8 cellular contexts compared by ENCODE assay signal in genomic region chr5:9544502-9545300, GRCh38. TPM values are rescaled to one million over a fixed set of nuclear protein-coding genes. Genes with fewer than 3 reads are reported as not detected.
A peak's percentile ranks its signal among the peaks of the same experiment; 100 is the strongest.
DNase-seq lines count a peak whose midpoint lies in the region; ATAC-seq, FAIRE-seq and TF ChIP-seq lines count a peak whose summit lies in the region.

No MANE protein-coding gene starts in this region.

- SMC1A ChIA-PET in GM12878 (lab: Charles Lee; ENCODE audit: uncharacterized antibody, unreplicated experiment), result interaction anchor here (0.8 to 1.2 kb wide), 4 partner anchors 11 to 340 kb away, joined by 3 to 4 read pairs (median 3); no protein-coding TSS in a partner anchor

- TF ChIP-seq CTCF in GM12878 (IDR thresholded peaks at IDR 0.05 in 2 of 3, conservative IDR thresholded peaks at IDR 0.05 in 1 of 3; ENCODE audit: control insufficient read depth in 2 of 3, extremely low read depth in 1 of 3, insufficient read depth in 1 of 3, low read depth in 3 of 3, low read length in 3 of 3), result peak; percentile 77 to 89 (median 78)
- peak; percentile 93 for TF ChIP-seq CTCF in retinal pigment epithelial cell (conservative IDR thresholded peaks at IDR 0.05; ENCODE audit: low read depth, low read length)

- H2AFZ ChIP-seq in GM12878 (ENCODE audit: control insufficient read depth, low read depth, low read length), result peak overlapping the region; percentile 50; the same call in 1 of the 2 replicates
- no peak overlapping the region for H2AFZ ChIP-seq in Karpas-422 (ENCODE audit: low read length)

- in situ Hi-C loops in GM12878 (cut with MboI), result loop anchor here (5.0 to 25.0 kb wide), 2 partner anchors 182 to 1632 kb away; no protein-coding TSS in a partner anchor

- H3K36me3 ChIP-seq in GM12878 (ENCODE audit: control insufficient read depth in 2 of 2, insufficient read depth in 2 of 2, low read length in 1 of 2), result no peaks in the 10 kb centered on the region
- no peaks in the 10 kb centered on the region for H3K36me3 ChIP-seq in iPS DF 6.9 (ENCODE audit: control insufficient read depth, insufficient read depth, low read length)
- no peaks in the 10 kb centered on the region for H3K36me3 ChIP-seq in Karpas-422 (ENCODE audit: insufficient read depth, low read length)

- RAD21 ChIA-PET in GM12878 (lab: Charles Lee; ENCODE audit: unreplicated experiment), result interaction anchor here (0.9 to 1.1 kb wide), 3 partner anchors 11 to 183 kb away, joined by 3 to 5 read pairs (median 4); no protein-coding TSS in a partner anchor

- DNase-seq in AG20443 (ENCODE audit: low spot score), result peak; percentile 82
- DNase-seq in RCC 7860 (ENCODE audit: low spot score), result peak; percentile 79
- DNase-seq in GM12878 (ENCODE audit: low read depth, low spot score), result no peak
- peak; percentile 78 for DNase-seq in iPS DF 6.9 (ENCODE audit: low read depth, low spot score)
- no peak for DNase-seq in retinal pigment epithelial cell (ENCODE audit: low read depth)
- DNase-seq in Karpas-422, result no peak

- no peak overlapping the region; the same call in 1 of the 2 replicates for H3K9ac ChIP-seq in GM12878 (ENCODE audit: control insufficient read depth, insufficient read depth, low read length)
- H3K9ac ChIP-seq in Karpas-422 (ENCODE audit: low read length), result no peak overlapping the region

- H3K9me3 ChIP-seq in GM12878 (replicated peaks; ENCODE audit: control insufficient read depth, insufficient read depth, low read length), result no peaks in the 10 kb centered on the region
- no peaks in the 10 kb centered on the region for H3K9me3 ChIP-seq in iPS DF 6.9 (ENCODE audit: control insufficient read depth, insufficient read depth, low read length)
- H3K9me3 ChIP-seq in Karpas-422 (ENCODE audit: low read length), result no peaks in the 10 kb centered on the region; the same call in 1 of the 2 replicates

- H3K4me2 ChIP-seq in GM12878 (ENCODE audit: control insufficient read depth, insufficient read depth), result peak overlapping the region; percentile 79
- no peak overlapping the region for H3K4me2 ChIP-seq in Karpas-422 (ENCODE audit: low read depth, low read length, poor library complexity, severe bottlenecking)

- TF ChIP-seq EP300 in GM12878 (IDR thresholded peaks at IDR 0.05; ENCODE audit: borderline replicate concordance in 1 of 2, control insufficient read depth in 1 of 2, low read depth in 2 of 2, low read length in 2 of 2), result no peak

- 11% methylated on average over 64 of the region's 65 CpGs for WGBS in GM12878 (ENCODE audit: insufficient coverage, insufficient replicate concordance, low lambda C conversion rate, missing lambda C conversion rate)
- no CpG with 5 or more reads among the region's 65 CpGs for WGBS in iPS DF 6.9 (ENCODE audit: insufficient coverage, insufficient read length)

- no peaks in the 10 kb centered on the region for H4K20me1 ChIP-seq in GM12878 (ENCODE audit: control insufficient read depth, insufficient read depth)
- no peaks in the 10 kb centered on the region for H4K20me1 ChIP-seq in Karpas-422 (ENCODE audit: insufficient read depth, low read depth, low read length)

- peak; percentile 66 for FAIRE-seq in RCC 7860 (lab: Jason Lieb, UNC)
- peak; percentile 74 for FAIRE-seq in GM12878 (lab: Jason Lieb, UNC)

- H3K27me3 ChIP-seq in GM12878 (replicated peaks in 1 of 2; ENCODE audit: control insufficient read depth in 2 of 2, insufficient read depth in 2 of 2, low read length in 1 of 2) (peaks cover 1 to 9% of the 10 kb centered on the region in 2 experiments), iPS DF 6.9 (ENCODE audit: control insufficient read depth, insufficient read depth, low read length) (no peaks in the 10 kb centered on the region), Karpas-422 (ENCODE audit: low read length) (no peaks in the 10 kb centered on the region)

- TF ChIP-seq RAD21 in GM12878 (IDR thresholded peaks at IDR 0.05; ENCODE audit: insufficient read depth, low read depth, low read length), result peak; percentile 90

- no peaks in the 10 kb centered on the region for H3K9me2 ChIP-seq in Karpas-422 (replicated peaks; ENCODE audit: insufficient read depth, low read length)

- no TSS peak for BruUV-seq in GM12878 (replicated peaks; lab: Mats Ljungman, UMichigan)

- intact Hi-C loops in GM12878 (cut with micrococcal nuclease; ENCODE audit: unreplicated experiment), result loop anchor here (1.0 to 10.0 kb wide), 2 partner anchors 182 to 330 kb away; no protein-coding TSS in a partner anchor

- POLR2A ChIA-PET in GM12878 (lab: Charles Lee), result no interaction called here

- H3K79me2 ChIP-seq in GM12878 (ENCODE audit: control insufficient read depth, insufficient read depth, low read length), result no peaks in the 10 kb centered on the region
- no peaks in the 10 kb centered on the region for H3K79me2 ChIP-seq in Karpas-422 (ENCODE audit: low read length)

- H3K4me3 ChIP-seq in GM12878 (peak overlapping the region; percentile 46), iPS DF 6.9 (ENCODE audit: low read length) (peak overlapping the region; percentile 72), retinal pigment epithelial cell (ENCODE audit: low read length) (peak overlapping the region; percentile 83), Karpas-422 (ENCODE audit: low read length) (no peak overlapping the region)

- peak; percentile 48 for ATAC-seq in GM18519 (IDR thresholded peaks at IDR 0.05; ENCODE audit: low FRiP score, unreplicated experiment)
- peak; percentile 54 for ATAC-seq in HG03378 (IDR thresholded peaks at IDR 0.05; ENCODE audit: unreplicated experiment)
- ATAC-seq in GM12878, result peak; percentile 97

- CTCF ChIA-PET in GM12878 (lab: Yijun Ruan, JAX), result interaction anchor here (0.7 to 2.4 kb wide), 9 partner anchors 20 to 1617 kb away, joined by 3 to 21 read pairs (median 4); no protein-coding TSS in a partner anchor

- peaks cover 3% of the 10 kb centered on the region; the same call in 1 of the 2 replicates for H3K4me1 ChIP-seq in GM12878 (ENCODE audit: control insufficient read depth, insufficient read depth, low read length)
- peaks cover 3% of the 10 kb centered on the region for H3K4me1 ChIP-seq in iPS DF 6.9 (ENCODE audit: control insufficient read depth, insufficient read depth, low read length)
- H3K4me1 ChIP-seq in Karpas-422 (ENCODE audit: low read length), result no peaks in the 10 kb centered on the region

- TF ChIP-seq POLR2A in GM12878 (IDR thresholded peaks at IDR 0.05; ENCODE audit: low read depth, low read length), result no peak

- H3K27ac ChIP-seq in GM12878 (ENCODE audit: control insufficient read depth, insufficient read depth), result no peak overlapping the region
- no peak overlapping the region for H3K27ac ChIP-seq in iPS DF 6.9 (ENCODE audit: low read length)
- H3K27ac ChIP-seq in Karpas-422 (ENCODE audit: low read length), result no peak overlapping the region

TF ChIP-seq in GM12878, 131 proteins besides CTCF, POLR2A, EP300 and RAD21 (continues in another document):
- TF ChIP-seq EGR1 (IDR thresholded peaks at IDR 0.05; ENCODE audit: borderline replicate concordance in 1 of 2, low read depth in 2 of 2, low read length in 2 of 2), result peak in 1 of 2 experiments; percentile 78; a peak in 1 of 3 replicates
- TF ChIP-seq SMC3 (IDR thresholded peaks at IDR 0.05; ENCODE audit: borderline replicate concordance, low read length), result peak; percentile 78
- TF ChIP-seq SIX5 (IDR thresholded peaks at IDR 0.05; ENCODE audit: low read depth, low read length, severe bottlenecking), result no peak
- no peak for TF ChIP-seq SP1 (IDR thresholded peaks at IDR 0.05; ENCODE audit: low read depth, low read length)
- TF ChIP-seq POU2F2 (IDR thresholded peaks at IDR 0.05; ENCODE audit: borderline replicate concordance, low read depth, low read length), result no peak
- no peak for TF ChIP-seq SRF (IDR thresholded peaks at IDR 0.05; ENCODE audit: low read depth in 2 of 2, low read length in 2 of 2)
- no peak for TF ChIP-seq ATF2 (IDR thresholded peaks at IDR 0.05; ENCODE audit: low read length)
- peak; percentile 53 for TF ChIP-seq SUZ12 (IDR thresholded peaks at IDR 0.05; ENCODE audit: unreplicated experiment)
- no peak for TF ChIP-seq NRF1 (conservative IDR thresholded peaks at IDR 0.05; ENCODE audit: low read depth, low read length)
- no peak for TF ChIP-seq TAF1 (IDR thresholded peaks at IDR 0.05; ENCODE audit: borderline replicate concordance, low read depth, low read length)

RNA-seq across cellular contexts. Expression of gene SEMA5A, which starts 1.2 kb away (rescaled TPM):
- total RNA-seq in GM12878 (2013; cell fraction: nucleolus; rRNA removed), result 0.54 and 1.0 TPM in 2 replicates
- 0.05 and 0.06 TPM in 2 replicates for total RNA-seq in GM12878 (2014; rRNA removed)
- 0.13 and 0.28 TPM in 2 replicates for total RNA-seq in GM12878 (2014; rRNA removed; fragmentation: Illumina TruSeq; extraction: Trizol)
- total RNA-seq in GM12878 (2021), result 0.21 and 0.28 TPM in 2 replicates
- 0.42 TPM for polyA plus RNA-seq in GM12878 (2011; ENCODE audit: low read depth)
- polyA plus RNA-seq in GM12878 (2011; rRNA removed), result 2.4 and 2.6 TPM in 2 replicates
- polyA plus RNA-seq in GM12878 (2011; cell fraction: cytosol; rRNA removed), result 2.0 and 2.2 TPM in 2 replicates
- 1.7 and 1.8 TPM in 2 replicates for polyA plus RNA-seq in GM12878 (2011; cell fraction: nucleus; rRNA removed)
- polyA plus RNA-seq in GM12878 (2012), result 0.18 and 0.31 TPM in 2 replicates
- 0.06 and 0.12 TPM in 2 replicates for polyA plus RNA-seq in GM12878 (2014; fragmentation: Illumina TruSeq; extraction: Trizol)
- under 1 TPM; 0.03 to 0.04 TPM for polyA plus RNA-seq in GM12878 (2014; fragmentation: Nextera tagmentation; extraction: Ambion mirVana)
- 0.01 and 0.04 TPM in 2 replicates for polyA plus RNA-seq in GM12878 (2014; rRNA removed)
- under 1 TPM in 1 of 2 experiments, not detected in 1; 0.09 TPM for polyA plus RNA-seq in GM12878 (2016; fragmentation: Nextera tagmentation; extraction: Ambion mirVana)
- 4.0 and 4.2 TPM in 2 replicates for polyA minus RNA-seq in GM12878 (2011; rRNA and poly(A)+ RNA removed)
- 1.5 and 1.6 TPM in 2 replicates for polyA minus RNA-seq in GM12878 (2011; cell fraction: cytosol; rRNA and poly(A)+ RNA removed)
- 2.5 and 4.3 TPM in 2 replicates for polyA minus RNA-seq in GM12878 (2011; cell fraction: nucleus; rRNA and poly(A)+ RNA removed)
- total RNA-seq in Karpas-422 (2014; rRNA removed; shearing (Covaris generic); ENCODE audit: low replicate concordance), result not detected in 2 replicates

Comparison
In these comparisons a context has a peak if more than half of its experiments do, and no peak if none do; other contexts are left out.
1. DNase-seq: peak in AG20443 (single experiment), RCC 7860 (single experiment) and iPS DF 6.9 (single experiment); none in GM12878 (single experiment), retinal pigment epithelial cell (single experiment) and Karpas-422 (single experiment).
2. Peak in every context shown above with its lines, with median percentiles within 50 percentile points of each other: ATAC-seq.